15 cellular contexts compared by ENCODE assay signal in the genomic region with DNA sequence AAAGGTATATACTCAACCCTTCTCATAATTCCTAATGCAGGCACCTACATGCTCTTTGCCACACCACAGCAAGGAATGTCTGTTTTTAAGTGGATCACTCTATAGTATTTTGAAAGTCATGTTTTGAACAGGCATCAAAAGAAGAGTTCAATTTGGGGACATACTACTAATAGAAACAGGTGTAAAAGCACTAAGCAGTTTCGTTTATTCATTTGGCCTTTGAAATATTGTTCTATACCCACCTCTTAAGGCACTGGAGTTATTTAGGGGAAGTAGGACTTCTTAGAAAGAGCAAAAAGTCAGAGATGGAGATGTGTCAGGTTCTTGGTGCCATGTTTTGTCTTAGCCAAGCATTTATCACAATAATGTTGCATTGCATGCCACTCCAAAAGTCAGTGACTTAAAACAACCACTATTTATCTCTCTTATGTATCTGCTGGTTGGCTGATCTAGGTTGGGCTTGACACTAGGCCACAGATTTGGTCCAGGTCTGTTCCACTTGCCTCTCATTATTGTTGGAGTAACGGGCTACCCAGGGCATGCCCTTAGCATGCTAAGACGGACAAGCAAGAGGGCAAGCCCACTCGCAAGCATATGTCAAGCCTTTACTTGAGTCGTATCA.
DNase-seq lines count a peak whose midpoint lies in the region; ATAC-seq and TF ChIP-seq lines count a peak whose summit lies in the region.
"Had no signal": no experiment of that assay in that cellular context is flagged by ENCODE, and none has a peak within 500 bp of the region (broad histone marks: within the 10 kb centered on the region; RNA-seq: fewer than 3 reads in every experiment).

No MANE protein-coding gene starts in this region.

- no peaks in the 10 kb centered on the region for H3K27me3 ChIP-seq in gastroesophageal sphincter
- H3K27me3 ChIP-seq: gastrocnemius medialis, right lobe of liver had no signal

- H3K27ac Mint-ChIP-seq in activated B cell treated with CpG ODN at 0.5 μM for 24 hours: peak overlapping the region; percentile 91
- no peak overlapping the region for H3K27ac Mint-ChIP-seq in nephron progenitor cell

- ATAC-seq in GM18505 (IDR thresholded peaks at IDR 0.05; ENCODE audit: unreplicated experiment) (peak; percentile 56), GM21423 (IDR thresholded peaks at IDR 0.05; ENCODE audit: unreplicated experiment) (peak; percentile 53), HG03108 (IDR thresholded peaks at IDR 0.05; ENCODE audit: unreplicated experiment) (peak; percentile 52), activated B cell treated with CpG ODN at 0.5 μM for 24 hours (ENCODE audit: low read depth) (peak; percentile 23), gastroesophageal sphincter (no peak)
- ATAC-seq: gastrocnemius medialis, right lobe of liver had no signal

- peak overlapping the region in 2 of 4 donors; percentile 48 to 54 for H3K27ac ChIP-seq in gastroesophageal sphincter
- H3K27ac ChIP-seq: gastrocnemius medialis, right lobe of liver had no signal

- intact Hi-C loops in activated B cell treated with CpG ODN at 0.5 μM for 24 hours (cut with micrococcal nuclease): loop anchor here (1.0 to 5.0 kb wide), 2 partner anchors 110 to 442 kb away; no protein-coding TSS in a partner anchor

- WGBS in gastroesophageal sphincter (ENCODE audit: low coverage in 1 of 2), 2 donors: 89 to 94% methylated on average over 4 to 5 of the region's 5 CpGs

- TF ChIP-seq CTCF in activated B cell treated with CpG ODN at 0.5 μM for 24 hours (IDR thresholded peaks at IDR 0.05) (no peak), gastroesophageal sphincter (IDR thresholded peaks at IDR 0.05) (no peak), nephron progenitor cell (IDR thresholded peaks at IDR 0.05) (no peak)

- no peaks in the 10 kb centered on the region for H3K9me3 ChIP-seq in gastroesophageal sphincter
- H3K9me3 ChIP-seq: gastrocnemius medialis, right lobe of liver had no signal

- CTCF ChIA-PET in activated B cell treated with CpG ODN at 0.5 μM for 24 hours (lab: Charles Lee): interaction anchor here (5.6 kb wide), 1 partner anchor 259 kb away, joined by 284 read pairs; a partner anchor contains a TSS

- no peak overlapping the region for H3K4me3 ChIP-seq in gastroesophageal sphincter
- H3K4me3 ChIP-seq: gastrocnemius medialis, right lobe of liver had no signal

- POLR2A ChIA-PET in activated B cell treated with CpG ODN at 0.5 μM for 24 hours (lab: Charles Lee): interaction anchor here (1.2 to 1.7 kb wide), 3 partner anchors 19 to 278 kb away, joined by 4 to 7 read pairs (median 5); a partner anchor contains a TSS

- H3K36me3 ChIP-seq in gastroesophageal sphincter: peaks cover 0 to 77% of the 10 kb centered on the region in 2 donors
- H3K36me3 ChIP-seq: gastrocnemius medialis had no signal

- H3K36me3 Mint-ChIP-seq in activated B cell treated with CpG ODN at 0.5 μM for 24 hours (ENCODE audit: low read depth) (no peaks in the 10 kb centered on the region), nephron progenitor cell (ENCODE audit: low read depth) (peaks cover 46% of the 10 kb centered on the region)

- no peak for TF ChIP-seq EP300 in gastroesophageal sphincter (IDR thresholded peaks at IDR 0.05)

- no peak overlapping the region for H3K4me3 Mint-ChIP-seq in activated B cell treated with CpG ODN at 0.5 μM for 24 hours
- H3K4me3 Mint-ChIP-seq in nephron progenitor cell: no peak overlapping the region

- peaks cover 3 to 33% (median 13%) of the 10 kb centered on the region in 3 donors for H3K4me1 ChIP-seq in gastroesophageal sphincter

- no peak for DNase-seq in activated B cell treated with CpG ODN at 0.5 μM for 24 hours
- DNase-seq in NCI-H1694 treated with DMSO at 0.1 percent for 48 hours (lab: John Stamatoyannopoulos, UW): no peak
- no peak for DNase-seq in stimulated activated CD4-positive, alpha-beta T cell treated with anti-CD3 and anti-CD28 coated beads, Interleukin-1b, Interleukin-23, amount 100 ng/mL, for 48 hours
- DNase-seq in nephron progenitor cell: no peak
- DNase-seq: activated T-cell treated with anti-CD3 and anti-CD28 coated beads for 4 hours; central memory CD4-positive, alpha-beta T cell; gastrocnemius medialis; KG1; mesendoderm; NCI-H526 treated with DMSO at 0.1 percent for 48 hours; right lobe of liver had no signal

- H3K9me3 Mint-ChIP-seq in activated B cell treated with CpG ODN at 0.5 μM for 24 hours (no peaks in the 10 kb centered on the region), nephron progenitor cell (no peaks in the 10 kb centered on the region)

- H3K27me3 Mint-ChIP-seq in activated B cell treated with CpG ODN at 0.5 μM for 24 hours (no peaks in the 10 kb centered on the region), nephron progenitor cell (ENCODE audit: low read depth, poor library complexity) (no peaks in the 10 kb centered on the region)

- TF ChIP-seq POLR2A in GM18505 (IDR thresholded peaks at IDR 0.05; ENCODE audit: borderline replicate concordance, extremely low read depth, insufficient read depth, insufficient read length): no peak
- no peak for TF ChIP-seq POLR2A in gastroesophageal sphincter (IDR thresholded peaks at IDR 0.05)

- H3K4me1 Mint-ChIP-seq in activated B cell treated with CpG ODN at 0.5 μM for 24 hours (peaks cover 53% of the 10 kb centered on the region), nephron progenitor cell (peaks cover 8% of the 10 kb centered on the region)
